18 cellular contexts compared by ENCODE assay signal in the genomic region with DNA sequence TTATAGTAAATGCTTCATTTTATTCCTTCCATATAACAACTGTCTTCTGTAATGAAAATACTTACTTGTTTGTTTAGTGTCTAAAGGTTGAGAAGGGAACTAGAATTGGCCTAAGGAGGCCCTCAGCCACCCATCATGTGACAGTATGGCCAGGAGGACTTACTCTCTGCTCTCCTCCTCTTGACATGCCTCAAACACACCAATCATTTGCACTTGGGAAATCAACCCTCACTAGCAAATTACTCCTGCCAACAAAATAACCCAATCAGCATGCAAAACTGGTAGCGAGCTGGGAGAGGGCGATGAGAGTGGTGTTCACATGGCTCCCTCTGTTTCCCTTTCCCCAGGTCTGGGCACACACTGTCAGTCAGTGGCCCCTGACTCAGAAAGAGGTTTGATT.
"Had no signal": no experiment of that assay in that cellular context is flagged by ENCODE, and none has a peak within 500 bp of the region (broad histone marks: within the 10 kb centered on the region; RNA-seq: fewer than 3 reads in every experiment).

No MANE protein-coding gene starts in this region.

- DNase-seq: activated CD4-positive, alpha-beta T cell treated with anti-CD3 and anti-CD28 coated beads for 1 hour; activated CD4-positive, alpha-beta T cell treated with anti-CD3 and anti-CD28 coated beads, Interleukin-2, amount 50 U/mL, for 1 hour; activated CD8-positive, alpha-beta T cell treated with anti-CD3 and anti-CD28 coated beads, Interleukin-2, amount 10 ng/mL, durations not matched to agents 7 days and 5 days; activated gamma-delta T cell treated with Interleukin-2 at 50 U/mL for 16 hours; dermis blood vessel endothelial cell; effector CD8-positive, alpha-beta T cell; erythroblast; kidney glomerular epithelial cell; left lung; nephron progenitor cell; right lobe of liver; small intestine; stimulated activated CD4-positive, alpha-beta T cell treated with anti-CD3 and anti-CD28 coated beads, Interleukin-15, amount 100 ng/mL, for 24 hours; T-helper 9 cell; upper lobe of right lung had no signal

- H3K36me3 ChIP-seq: left lung, right lobe of liver, upper lobe of right lung had no signal

- H3K27me3 ChIP-seq: left lung, right lobe of liver, upper lobe of right lung had no signal

- H3K9me3 ChIP-seq: left lung, right lobe of liver, upper lobe of right lung had no signal

- H3K9ac ChIP-seq: parathyroid adenoma had no signal

- FAIRE-seq: small intestine had no signal

- H3K4me3 ChIP-seq: left lung, lung, right lobe of liver, upper lobe of right lung had no signal

- H3K27ac ChIP-seq: left lung, parathyroid adenoma, right lobe of liver, upper lobe of right lung had no signal

- H3K4me1 ChIP-seq: left lung, parathyroid adenoma, right lobe of liver had no signal

- ATAC-seq: activated CD8-positive, alpha-beta T cell treated with anti-CD3 and anti-CD28 coated beads, Interleukin-2, amount 10 ng/mL, durations not matched to agents 7 days and 5 days; stimulated activated memory B cell treated with anti-CD40 and anti-IgM and Interleukin-4, amounts not matched to agents 10 μg/mL and 1 μg/mL and 100 μg/mL, for 72 hours; upper lobe of right lung had no signal
